8 cellular contexts compared by ENCODE assay signal in genomic region chr20:51542033-51542893, GRCh38. TPM values are rescaled to one million over a fixed set of nuclear protein-coding genes. Genes with fewer than 3 reads are reported as not detected.
A peak's percentile ranks its signal among the peaks of the same experiment; 100 is the strongest.
DNase-seq lines count a peak whose midpoint lies in the region; ATAC-seq and TF ChIP-seq lines count a peak whose summit lies in the region.

Gene NFATC2 (minus strand): TSS chr20:51542719. CDS start chr20:51542499, 220 bp downstream.

- H3K9me3 ChIP-seq in Peyer's patch, result no peaks in the 10 kb centered on the region
- H3K9me3 ChIP-seq in iPS-20b (ENCODE audit: insufficient read depth, low read depth, low read length), result no peaks in the 10 kb centered on the region

- peak; percentile 36 for ATAC-seq in HG02938 (IDR thresholded peaks at IDR 0.05; ENCODE audit: unreplicated experiment)

- H3K4me3 ChIP-seq in Peyer's patch (peak within 1 kb of the TSS; percentile 58 to 88 (median 78)), iPS-20b (ENCODE audit: low read length) (peak within 1 kb of the TSS; percentile 63; the same call in 1 of the 2 replicates)

- H3K4me1 ChIP-seq in Peyer's patch (peaks cover 0 to 30% (median 10%) of the 10 kb centered on the region in 4 donors), iPS-20b (ENCODE audit: insufficient read depth, low read length) (no peaks in the 10 kb centered on the region; the same call in 1 of the 2 replicates)

- H3K27me3 ChIP-seq in Peyer's patch (no peaks in the 10 kb centered on the region), iPS-20b (ENCODE audit: insufficient read depth, low read length) (peaks cover 55% of the 10 kb centered on the region)

- peak in 4 of 6 experiments; percentile 4 to 26 (median 10) for TF ChIP-seq CTCF in Peyer's patch (IDR thresholded peaks at IDR 0.05)

- DNase-seq in NCI-H2081 (lab: John Stamatoyannopoulos, UW) (peak; percentile 46 to 54), NCI-H2081 treated with DMSO at 0.1 percent for 48 hours (lab: John Stamatoyannopoulos, UW) (no peak), Peyer's patch (peak; percentile 56 to 81 (median 80)), SIG-M5 (lab: John Stamatoyannopoulos, UW) (no peak)
- peak; percentile 23 to 43 (median 40) for DNase-seq in activated naive CD4-positive, alpha-beta T cell (lab: John Stamatoyannopoulos, UW)
- peak; percentile 59 to 62 for DNase-seq in stimulated activated CD4-positive, alpha-beta T cell treated with anti-CD3 and anti-CD28 coated beads, Interleukin-2, amount 100 ng/mL, for 24 hours

- H3K27ac ChIP-seq in Peyer's patch (peak within 1 kb of the TSS; percentile 79 to 96 (median 84)), iPS-20b (ENCODE audit: low read length) (no peak within 1 kb of the TSS)

- TF ChIP-seq POLR2A in Peyer's patch (IDR thresholded peaks at IDR 0.05), result no peak

- H3K9ac ChIP-seq in iPS-20b (ENCODE audit: low read depth, low read length), result 0 out of 2 replicates have a peak within 1 kb of the TSS, but pooled peaks have one; percentile 44

- H3K36me3 ChIP-seq in Peyer's patch (no peaks in the 10 kb centered on the region), iPS-20b (ENCODE audit: insufficient read depth, low read depth, low read length) (no peaks in the 10 kb centered on the region)

RNA-seq across cellular contexts. Expression of gene NFATC2, which starts in this region (rescaled TPM):
- total RNA-seq in Peyer's patch, result 10 to 100 TPM in 3 of 4 donors, 1 to 10 TPM in 1; 4.4 to 38.0 (median 13.6) TPM

Comparison
In these comparisons a context has a peak if more than half of its experiments do, and no peak if none do; other contexts are left out.
1. DNase-seq: peak in NCI-H2081 (2 of 2), Peyer's patch (3 of 3), activated naive CD4-positive, alpha-beta T cell (4 of 4) and stimulated activated CD4-positive, alpha-beta T cell treated with anti-CD3 and anti-CD28 coated beads, Interleukin-2, amount 100 ng/mL, for 24 hours (2 of 2); none in NCI-H2081 treated with DMSO at 0.1 percent for 48 hours (single experiment) and SIG-M5 (single experiment).